In genomic region chr18:32019251-32019943, GRCh38 we compare ENCODE assay signal across 8 cellular contexts. TPM values are rescaled to one million over a fixed set of nuclear protein-coding genes. Genes with fewer than 3 reads are reported as not detected.
DNase-seq lines count a peak whose midpoint lies in the region; TF ChIP-seq lines count a peak whose summit lies in the region.

No MANE protein-coding gene starts in this region.

- no peaks in the 10 kb centered on the region for H3K9me3 Mint-ChIP-seq in stimulated activated naive CD8-positive, alpha-beta T cell treated with anti-CD3 and anti-CD28 coated beads, Interleukin-15, Interleukin-2, amounts not matched to agents 100 ng/mL and 50 ng/mL, for 24 hours

- peaks cover 42% of the 10 kb centered on the region for H3K4me1 Mint-ChIP-seq in stimulated activated naive CD8-positive, alpha-beta T cell treated with anti-CD3 and anti-CD28 coated beads, Interleukin-15, Interleukin-2, amounts not matched to agents 100 ng/mL and 50 ng/mL, for 24 hours (ENCODE audit: low read depth)

- no peak for TF ChIP-seq CTCF in GM20000 (IDR thresholded peaks at IDR 0.05; ENCODE audit: extremely low read depth, missing control alignments)

- peaks cover 3% of the 10 kb centered on the region for H3K36me3 Mint-ChIP-seq in stimulated activated naive CD8-positive, alpha-beta T cell treated with anti-CD3 and anti-CD28 coated beads, Interleukin-15, Interleukin-2, amounts not matched to agents 100 ng/mL and 50 ng/mL, for 24 hours (ENCODE audit: low read depth)

- H3K4me3 Mint-ChIP-seq in stimulated activated naive CD8-positive, alpha-beta T cell treated with anti-CD3 and anti-CD28 coated beads, Interleukin-15, Interleukin-2, amounts not matched to agents 100 ng/mL and 50 ng/mL, for 24 hours, result peak overlapping the region; percentile 95

- peak overlapping the region; percentile 95 for H3K27ac Mint-ChIP-seq in stimulated activated naive CD8-positive, alpha-beta T cell treated with anti-CD3 and anti-CD28 coated beads, Interleukin-15, Interleukin-2, amounts not matched to agents 100 ng/mL and 50 ng/mL, for 24 hours

- peaks cover 3% of the 10 kb centered on the region for H3K27me3 Mint-ChIP-seq in stimulated activated naive CD8-positive, alpha-beta T cell treated with anti-CD3 and anti-CD28 coated beads, Interleukin-15, Interleukin-2, amounts not matched to agents 100 ng/mL and 50 ng/mL, for 24 hours

- no peak for TF ChIP-seq POLR2A in erythroblast (IDR thresholded peaks at IDR 0.05; ENCODE audit: low read length)

- DNase-seq in AG08396 (ENCODE audit: low spot score) (peak; percentile 39), GM20000 (ENCODE audit: low spot score) (peak; percentile 54), NCI-H510A treated with DMSO at 0.1 percent for 48 hours (lab: John Stamatoyannopoulos, UW) (peak; percentile 75), activated T-cell treated with anti-CD3 and anti-CD28 coated beads for 48 hours (ENCODE audit: low read depth) (peak; percentile 30), erythroblast (lab: John Stamatoyannopoulos, UW) (peak; percentile 23 to 43), myocyte (ENCODE audit: low read depth) (peak; percentile 20), cerebellum (ENCODE audit: low spot score) (no peak)

RNA-seq across cellular contexts. Expression of gene RNF125, which starts 0.8 kb away (rescaled TPM):
- 1.7 and 2.9 TPM in 2 replicates for total RNA-seq in myocyte
- 0.59 TPM for polyA plus RNA-seq in myocyte (2012)
- total RNA-seq in cerebellum, result 2.5 TPM
